25 cellular contexts compared by ENCODE assay signal in genomic region chr3:97896129-97896528, GRCh38.
DNase-seq lines count a peak whose midpoint lies in the region; ATAC-seq and TF ChIP-seq lines count a peak whose summit lies in the region.
"Had no signal": no experiment of that assay in that cellular context is flagged by ENCODE, and none has a peak within 500 bp of the region (broad histone marks: within the 10 kb centered on the region; RNA-seq: fewer than 3 reads in every experiment).

No MANE protein-coding gene starts in this region.

- H3K27ac Mint-ChIP-seq in activated CD4-positive, alpha-beta T cell treated with anti-CD3 and anti-CD28 coated beads, Interleukin-2, amount 10 ng/mL, durations not matched to agents 24 days and 14 days = peak overlapping the region; percentile 13
- H3K27ac Mint-ChIP-seq in endodermal cell = peak overlapping the region; percentile 1
- H3K27ac Mint-ChIP-seq: CD4-positive, CD25-positive, alpha-beta regulatory T cell; HFFc6; IgD-negative memory B cell had no signal

- no peak overlapping the region for H3K9ac ChIP-seq in endodermal cell (ENCODE audit: extremely low read depth, low read length, poor library complexity, severe bottlenecking)
- H3K9ac ChIP-seq: BLaER1, GM23248, KMS-11 had no signal

- no peak for DNase-seq in activated CD4-positive, alpha-beta T cell treated with anti-CD3 and anti-CD28 coated beads, Interleukin-2, amount 10 ng/mL, durations not matched to agents 24 days and 14 days
- no peak for DNase-seq in activated CD4-positive, alpha-beta T cell treated with anti-CD3 and anti-CD28 coated beads, Interleukin-2, amount 50 U/mL, for 1 hour
- DNase-seq in NCI-H2227 treated with DMSO at 0.1 percent for 48 hours (lab: John Stamatoyannopoulos, UW) = peak; percentile 74
- DNase-seq in endodermal cell = no peak
- no peak for DNase-seq in NOMO-1 treated with DMSO at 0.1 percent for 48 hours (lab: John Stamatoyannopoulos, UW; ENCODE audit: unreplicated experiment)
- DNase-seq: CD4-positive, CD25-positive, alpha-beta regulatory T cell; HFFc6; NCI-H1048; NCI-H1436; NCI-H1930; NCI-H2107; NCI-H345; NCI-H510A treated with DMSO at 0.1 percent for 48 hours; NCI-H774; NK-92 treated with Interleukin-12 subunit alpha and Interleukin-12 subunit beta, amount 100 ng/mL, for 24 hours; Right ventricle myocardium superior; RPMI8226 had no signal

- ATAC-seq in HG03025 (IDR thresholded peaks at IDR 0.05; ENCODE audit: low FRiP score, unreplicated experiment) = no peak
- no peak for ATAC-seq in GM18498 (IDR thresholded peaks at IDR 0.05; ENCODE audit: unreplicated experiment)

- peaks cover 3% of the 10 kb centered on the region for H3K4me1 ChIP-seq in endodermal cell (ENCODE audit: control insufficient read depth, insufficient read depth, low read length)
- H3K4me1 ChIP-seq: SJSA1 had no signal

- H3K27ac ChIP-seq in endodermal cell (ENCODE audit: low read depth, low read length) = no peak overlapping the region
- H3K27ac ChIP-seq: BLaER1, GM23248, KMS-11, SJSA1 had no signal

- H3K9me3 ChIP-seq in endodermal cell (ENCODE audit: control insufficient read depth, low read length) = no peaks in the 10 kb centered on the region
- H3K9me3 ChIP-seq: BLaER1, HAP-1, SJSA1 had no signal

- no peak overlapping the region for H3K4me3 ChIP-seq in endodermal cell (ENCODE audit: low read length)
- H3K4me3 ChIP-seq: BLaER1, GM23248, HAP-1, SJSA1 had no signal

- intact Hi-C loops in activated CD4-positive, alpha-beta T cell treated with anti-CD3 and anti-CD28 coated beads, Interleukin-2, amount 10 ng/mL, durations not matched to agents 24 days and 14 days (cut with micrococcal nuclease) = no loop called here

- H3K36me3 Mint-ChIP-seq in activated CD4-positive, alpha-beta T cell treated with anti-CD3 and anti-CD28 coated beads, Interleukin-2, amount 10 ng/mL, durations not matched to agents 24 days and 14 days (ENCODE audit: low read depth) = peaks cover 32% of the 10 kb centered on the region
- no peaks in the 10 kb centered on the region for H3K36me3 Mint-ChIP-seq in endodermal cell (ENCODE audit: low read depth)

- H3K27me3 ChIP-seq in endodermal cell (ENCODE audit: control insufficient read depth, insufficient read depth, low read length, poor library complexity, severe bottlenecking) = no peaks in the 10 kb centered on the region
- H3K27me3 ChIP-seq: BLaER1, SJSA1 had no signal

- H3K9me3 Mint-ChIP-seq in activated CD4-positive, alpha-beta T cell treated with anti-CD3 and anti-CD28 coated beads, Interleukin-2, amount 10 ng/mL, durations not matched to agents 24 days and 14 days = no peaks in the 10 kb centered on the region
- no peaks in the 10 kb centered on the region for H3K9me3 Mint-ChIP-seq in endodermal cell
- H3K9me3 Mint-ChIP-seq: CD4-positive, CD25-positive, alpha-beta regulatory T cell; HFFc6; IgD-negative memory B cell had no signal

- no peaks in the 10 kb centered on the region for H3K4me1 Mint-ChIP-seq in activated CD4-positive, alpha-beta T cell treated with anti-CD3 and anti-CD28 coated beads, Interleukin-2, amount 10 ng/mL, durations not matched to agents 24 days and 14 days
- H3K4me1 Mint-ChIP-seq in endodermal cell = peaks cover 23% of the 10 kb centered on the region

- WGBS in endodermal cell (ENCODE audit: insufficient coverage in 1 of 2, insufficient read length in 1 of 2), 2 experiments = 78% methylated on average over 1 of the region's 1 CpG; no CpG with 5 or more reads in 1 of the 2 experiments

- no peak for TF ChIP-seq CTCF in endodermal cell (conservative IDR thresholded peaks at IDR 0.05)

- H3K36me3 ChIP-seq in endodermal cell (ENCODE audit: control insufficient read depth, insufficient read depth, low read length) = no peaks in the 10 kb centered on the region
- H3K36me3 ChIP-seq: BLaER1, HAP-1 had no signal

- no peaks in the 10 kb centered on the region for H3K27me3 Mint-ChIP-seq in activated CD4-positive, alpha-beta T cell treated with anti-CD3 and anti-CD28 coated beads, Interleukin-2, amount 10 ng/mL, durations not matched to agents 24 days and 14 days
- H3K27me3 Mint-ChIP-seq in endodermal cell (ENCODE audit: insufficient read depth) = no peaks in the 10 kb centered on the region

- H3K4me3 Mint-ChIP-seq in activated CD4-positive, alpha-beta T cell treated with anti-CD3 and anti-CD28 coated beads, Interleukin-2, amount 10 ng/mL, durations not matched to agents 24 days and 14 days = no peak overlapping the region
- H3K4me3 Mint-ChIP-seq in endodermal cell = no peak overlapping the region
- H3K4me3 Mint-ChIP-seq: CD4-positive, CD25-positive, alpha-beta regulatory T cell; HFFc6 had no signal
